In genomic region chr12:58647495-58647894, GRCh38 we compare ENCODE assay signal across 25 cellular contexts.
"Had no signal": no experiment of that assay in that cellular context is flagged by ENCODE, and none has a peak within 500 bp of the region (broad histone marks: within the 10 kb centered on the region; RNA-seq: fewer than 3 reads in every experiment).

No MANE protein-coding gene starts in this region.

- H3K36me3 Mint-ChIP-seq: activated naive CD4-positive, alpha-beta T cell treated with anti-CD3 and anti-CD28 coated beads, Interleukin-2, amount 50 U/mL, for 72 hours; naive thymus-derived CD8-positive, alpha-beta T cell; neural progenitor cell; T-cell; WTC11 had no signal

- H3K27ac Mint-ChIP-seq: activated CD4-positive, alpha-beta T cell treated with anti-CD3 and anti-CD28 coated beads for 36 hours; activated naive CD4-positive, alpha-beta T cell treated with anti-CD3 and anti-CD28 coated beads, Interleukin-2, amount 50 U/mL, for 72 hours; activated T-cell treated with anti-CD3 and anti-CD28 coated beads, Interleukin-2, amount 50 U/mL, for 24 hours; activated T-helper 17 cell treated with anti-CD3 and anti-CD28 coated beads, Interleukin-2, amount 50 U/mL, for 72 hours; dendritic cell treated with granulocyte-macrophage colony-stimulating factor and Interleukin-4, amounts not matched to agents 40 ng/mL and 50 ng/mL, for 4 days; naive thymus-derived CD8-positive, alpha-beta T cell; neural progenitor cell; T-cell; WTC11 had no signal

- H3K27me3 Mint-ChIP-seq: activated CD4-positive, alpha-beta T cell treated with anti-CD3 and anti-CD28 coated beads for 36 hours; activated T-cell treated with anti-CD3 and anti-CD28 coated beads, Interleukin-2, amount 50 U/mL, for 24 hours; activated T-helper 17 cell treated with anti-CD3 and anti-CD28 coated beads, Interleukin-2, amount 50 U/mL, for 72 hours; dendritic cell treated with granulocyte-macrophage colony-stimulating factor and Interleukin-4, amounts not matched to agents 40 ng/mL and 50 ng/mL, for 4 days; naive thymus-derived CD8-positive, alpha-beta T cell; T-cell had no signal

- H3K4me3 ChIP-seq: adrenal gland, gastrocnemius medialis, heart right ventricle, lower lobe of right lung, neural progenitor cell, prostate gland, thyroid gland had no signal

- H3K9ac ChIP-seq: neural progenitor cell had no signal

- H3K36me3 ChIP-seq: adrenal gland, gastrocnemius medialis, heart right ventricle, lower lobe of right lung, neural progenitor cell, prostate gland, thyroid gland had no signal

- H3K9me3 ChIP-seq: adrenal gland, gastrocnemius medialis, heart right ventricle, lower lobe of right lung, prostate gland, thyroid gland had no signal

- H3K27me3 ChIP-seq: adrenal gland, gastrocnemius medialis, neural progenitor cell, thyroid gland had no signal

- H3K4me1 ChIP-seq: adrenal gland, gastrocnemius medialis, heart right ventricle, lower lobe of right lung, prostate gland, thyroid gland had no signal

- H3K4me1 Mint-ChIP-seq: activated CD4-positive, alpha-beta T cell treated with anti-CD3 and anti-CD28 coated beads for 36 hours; activated T-helper 17 cell treated with anti-CD3 and anti-CD28 coated beads, Interleukin-2, amount 50 U/mL, for 72 hours; naive thymus-derived CD8-positive, alpha-beta T cell; neural progenitor cell; T-cell had no signal

- ATAC-seq: activated CD4-positive, alpha-beta T cell treated with anti-CD3 and anti-CD28 coated beads for 36 hours; activated naive CD4-positive, alpha-beta T cell treated with anti-CD3 and anti-CD28 coated beads, Interleukin-2, amount 50 U/mL, for 72 hours; activated T-helper 17 cell treated with anti-CD3 and anti-CD28 coated beads, Interleukin-2, amount 50 U/mL, for 72 hours; heart right ventricle; left lobe of liver; lower lobe of right lung; naive thymus-derived CD8-positive, alpha-beta T cell; T-cell; WTC11 had no signal

- H3K4me2 ChIP-seq: neural progenitor cell had no signal

- H3K9me3 Mint-ChIP-seq: activated T-cell treated with anti-CD3 and anti-CD28 coated beads, Interleukin-2, amount 50 U/mL, for 24 hours; activated T-helper 17 cell treated with anti-CD3 and anti-CD28 coated beads, Interleukin-2, amount 50 U/mL, for 72 hours; neural progenitor cell had no signal

- H3K4me3 Mint-ChIP-seq: activated CD4-positive, alpha-beta T cell treated with anti-CD3 and anti-CD28 coated beads for 36 hours; activated T-cell treated with anti-CD3 and anti-CD28 coated beads, Interleukin-2, amount 50 U/mL, for 24 hours; activated T-helper 17 cell treated with anti-CD3 and anti-CD28 coated beads, Interleukin-2, amount 50 U/mL, for 72 hours; dendritic cell treated with granulocyte-macrophage colony-stimulating factor and Interleukin-4, amounts not matched to agents 40 ng/mL and 50 ng/mL, for 4 days; naive thymus-derived CD8-positive, alpha-beta T cell; neural progenitor cell; T-cell; WTC11 had no signal

- H3K27ac ChIP-seq: adrenal gland, gastrocnemius medialis, heart right ventricle, lower lobe of right lung, neural progenitor cell, prostate gland, thyroid gland had no signal

- H2AFZ ChIP-seq: neural progenitor cell had no signal

- DNase-seq: activated CD4-positive, alpha-beta T cell treated with anti-CD3 and anti-CD28 coated beads for 36 hours; activated CD4-positive, alpha-beta T cell treated with anti-CD3 and anti-CD28 coated beads, Interleukin-2, amount 50 U/mL, for 4 hours; activated CD8-positive, alpha-beta memory T cell treated with anti-CD3 and anti-CD28 coated beads for 24 hours; activated CD8-positive, alpha-beta memory T cell treated with anti-CD3 and anti-CD28 coated beads, Interleukin-2, amount 50 U/mL, for 4 hours; activated T-cell treated with anti-CD3 and anti-CD28 coated beads, Interleukin-2, amount 50 U/mL, for 24 hours; adrenal gland; cerebellar nuclear complex; effector CD4-positive, alpha-beta T cell; erythroblast; gastrocnemius medialis; heart right ventricle; kidney; lower lobe of right lung; naive thymus-derived CD8-positive, alpha-beta T cell; stimulated activated CD4-positive, alpha-beta T cell treated with anti-CD3 and anti-CD28 coated beads, Interleukin-4, amount 100 ng/mL, for 24 hours; stimulated activated naive CD4-positive, alpha-beta T cell treated with Interleukin-2 at 50 U/mL for 16 hours; T-cell; thyroid gland had no signal
